Comparison of ENCODE assay signal across 38 cellular contexts in genomic region chr1:14019461-14019860, GRCh38.
"Had no signal": no experiment of that assay in that cellular context is flagged by ENCODE, and none has a peak within 500 bp of the region (broad histone marks: within the 10 kb centered on the region; RNA-seq: fewer than 3 reads in every experiment).

No MANE protein-coding gene starts in this region.

- H3K4me1 Mint-ChIP-seq: activated naive CD4-positive, alpha-beta T cell treated with anti-CD3 and anti-CD28 coated beads, Interleukin-2, amount 10 ng/mL, durations not matched to agents 7 days and 5 days; activated naive CD4-positive, alpha-beta T cell treated with anti-CD3 and anti-CD28 coated beads, Interleukin-2, amount 50 U/mL, for 24 hours; activated naive CD8-positive, alpha-beta T cell treated with anti-CD3 and anti-CD28 coated beads for 36 hours; activated naive CD8-positive, alpha-beta T cell treated with anti-CD3 and anti-CD28 coated beads, Interleukin-2, amount 10 ng/mL, durations not matched to agents 7 days and 5 days; activated naive CD8-positive, alpha-beta T cell treated with anti-CD3 and anti-CD28 coated beads, Interleukin-2, amount 50 U/mL, for 24 hours; activated T-helper 17 cell treated with anti-CD3 and anti-CD28 coated beads, Interleukin-2, amount 50 U/mL, for 72 hours; central memory CD8-positive, alpha-beta T cell had no signal

- H3K27me3 Mint-ChIP-seq: activated naive CD4-positive, alpha-beta T cell treated with anti-CD3 and anti-CD28 coated beads, Interleukin-2, amount 10 ng/mL, durations not matched to agents 7 days and 5 days had no signal

- H3K27ac Mint-ChIP-seq: activated naive CD4-positive, alpha-beta T cell treated with anti-CD3 and anti-CD28 coated beads for 36 hours; activated naive CD4-positive, alpha-beta T cell treated with anti-CD3 and anti-CD28 coated beads, Interleukin-2, amount 10 ng/mL, durations not matched to agents 7 days and 5 days; activated naive CD4-positive, alpha-beta T cell treated with anti-CD3 and anti-CD28 coated beads, Interleukin-2, amount 50 U/mL, for 24 hours; activated naive CD4-positive, alpha-beta T cell treated with anti-CD3 and anti-CD28 coated beads, Interleukin-2, amount 50 U/mL, for 72 hours; activated naive CD8-positive, alpha-beta T cell; activated naive CD8-positive, alpha-beta T cell treated with anti-CD3 and anti-CD28 coated beads for 36 hours; activated naive CD8-positive, alpha-beta T cell treated with anti-CD3 and anti-CD28 coated beads, Interleukin-2, amount 10 ng/mL, durations not matched to agents 7 days and 5 days; activated naive CD8-positive, alpha-beta T cell treated with anti-CD3 and anti-CD28 coated beads, Interleukin-2, amount 50 U/mL, for 24 hours; activated T-cell treated with anti-CD3 and anti-CD28 coated beads, Interleukin-2, amount 50 U/mL, for 24 hours; activated T-cell treated with anti-CD3 and anti-CD28 coated beads, Interleukin-2, amount 50 U/mL, for 72 hours; activated T-helper 1 cell treated with anti-CD3 and anti-CD28 coated beads, Interleukin-12 subunit alpha, Interleukin-12 subunit beta, Interleukin-2, Interleukin-4 antibody, amounts not matched to agents 30 ng/mL and 10 ng/mL and 1 ng/mL, durations not matched to agents 14 hours and 24 hours and 36 hours; activated T-helper 17 cell treated with anti-CD3 and anti-CD28 coated beads, Interleukin-2, amount 50 U/mL, for 72 hours; activated T-helper 2 cell treated with anti-CD3 and anti-CD28 coated beads, Interferon-gamma antibody, Interleukin-2, Interleukin-4, amounts not matched to agents 10 μg/mL and 5 μg/mL and 100 μg/mL, durations not matched to agents 14 hours and 24 hours and 36 hours had no signal

- H3K9me3 Mint-ChIP-seq: activated naive CD4-positive, alpha-beta T cell treated with anti-CD3 and anti-CD28 coated beads for 36 hours; activated naive CD4-positive, alpha-beta T cell treated with anti-CD3 and anti-CD28 coated beads, Interleukin-2, amount 10 ng/mL, durations not matched to agents 7 days and 5 days; activated naive CD4-positive, alpha-beta T cell treated with anti-CD3 and anti-CD28 coated beads, Interleukin-2, amount 50 U/mL, for 24 hours; activated naive CD8-positive, alpha-beta T cell treated with anti-CD3 and anti-CD28 coated beads for 36 hours; activated naive CD8-positive, alpha-beta T cell treated with anti-CD3 and anti-CD28 coated beads, Interleukin-2, amount 10 ng/mL, durations not matched to agents 7 days and 5 days; activated naive CD8-positive, alpha-beta T cell treated with anti-CD3 and anti-CD28 coated beads, Interleukin-2, amount 50 U/mL, for 24 hours; activated T-cell treated with anti-CD3 and anti-CD28 coated beads, Interleukin-2, amount 50 U/mL, for 24 hours; activated T-cell treated with anti-CD3 and anti-CD28 coated beads, Interleukin-2, amount 50 U/mL, for 4 hours; activated T-cell treated with anti-CD3 and anti-CD28 coated beads, Interleukin-2, amount 50 U/mL, for 72 hours; activated T-helper 1 cell treated with anti-CD3 and anti-CD28 coated beads, Interleukin-12 subunit alpha, Interleukin-12 subunit beta, Interleukin-2, Interleukin-4 antibody, amounts not matched to agents 30 ng/mL and 10 ng/mL and 1 ng/mL, durations not matched to agents 14 hours and 24 hours and 36 hours; activated T-helper 2 cell treated with anti-CD3 and anti-CD28 coated beads, Interferon-gamma antibody, Interleukin-2, Interleukin-4, amounts not matched to agents 10 μg/mL and 5 μg/mL and 100 μg/mL, durations not matched to agents 14 hours and 24 hours and 36 hours; central memory CD8-positive, alpha-beta T cell had no signal

- H3K4me3 ChIP-seq: adrenal gland, ascending aorta, body of pancreas, breast epithelium, cardiac muscle cell had no signal

- H3K36me3 ChIP-seq: adrenal gland, ascending aorta, brain microvascular endothelial cell, breast epithelium, cardiac muscle cell had no signal

- H3K27ac ChIP-seq: adrenal gland, ascending aorta, body of pancreas, brain microvascular endothelial cell, breast epithelium, cardiac muscle cell had no signal

- H3K4me1 ChIP-seq: adrenal gland, ascending aorta had no signal

- H3K27me3 ChIP-seq: ascending aorta, body of pancreas, brain microvascular endothelial cell, breast epithelium, cardiac muscle cell had no signal

- DNase-seq: activated effector memory CD4-positive, alpha-beta T cell treated with anti-CD3 and anti-CD28 coated beads, Interleukin-2, amount 50 U/mL, for 16 hours; activated effector memory CD4-positive, alpha-beta T cell treated with Interleukin-2 at 50 U/mL for 16 hours; activated gamma-delta T cell; activated gamma-delta T cell treated with Interleukin-2 at 50 U/mL for 16 hours; activated naive CD4-positive, alpha-beta T cell; activated naive CD4-positive, alpha-beta T cell treated with anti-CD3 and anti-CD28 coated beads for 36 hours; activated naive CD4-positive, alpha-beta T cell treated with anti-CD3 and anti-CD28 coated beads, Interleukin-2, amount 10 ng/mL, durations not matched to agents 7 days and 5 days; activated naive CD4-positive, alpha-beta T cell treated with anti-CD3 and anti-CD28 coated beads, Interleukin-2, amount 50 U/mL, for 16 hours; activated naive CD4-positive, alpha-beta T cell treated with Interleukin-2 at 50 U/mL for 16 hours; activated naive CD8-positive, alpha-beta T cell treated with anti-CD3 and anti-CD28 coated beads for 36 hours; activated naive CD8-positive, alpha-beta T cell treated with anti-CD3 and anti-CD28 coated beads, Interleukin-2, amount 10 ng/mL, durations not matched to agents 7 days and 5 days; activated naive CD8-positive, alpha-beta T cell treated with anti-CD3 and anti-CD28 coated beads, Interleukin-2, amount 50 U/mL, for 24 hours; activated T-cell treated with anti-CD3 and anti-CD28 coated beads, Interleukin-2, amount 50 U/mL, for 1 hour; activated T-cell treated with anti-CD3 and anti-CD28 coated beads, Interleukin-2, amount 50 U/mL, for 24 hours; activated T-cell treated with anti-CD3 and anti-CD28 coated beads, Interleukin-2, amount 50 U/mL, for 4 hours; activated T-cell treated with anti-CD3 and anti-CD28 coated beads, Interleukin-2, amount 50 U/mL, for 48 hours; activated T-cell treated with anti-CD3 and anti-CD28 coated beads, Interleukin-2, amount 50 U/mL, for 72 hours; adrenal gland; amniotic stem cell; amygdala; anterior cingulate cortex; aorta; body of pancreas; brain microvascular endothelial cell; caudate nucleus; central memory CD4-positive, alpha-beta T cell; cerebellar nuclear complex had no signal

- H3K9me3 ChIP-seq: adrenal gland, ascending aorta, body of pancreas, breast epithelium had no signal

- H3K4me3 Mint-ChIP-seq: activated naive CD4-positive, alpha-beta T cell treated with anti-CD3 and anti-CD28 coated beads for 36 hours; activated naive CD4-positive, alpha-beta T cell treated with anti-CD3 and anti-CD28 coated beads, Interleukin-2, amount 10 ng/mL, durations not matched to agents 7 days and 5 days; activated naive CD4-positive, alpha-beta T cell treated with anti-CD3 and anti-CD28 coated beads, Interleukin-2, amount 50 U/mL, for 24 hours; activated naive CD8-positive, alpha-beta T cell; activated naive CD8-positive, alpha-beta T cell treated with anti-CD3 and anti-CD28 coated beads for 36 hours; activated naive CD8-positive, alpha-beta T cell treated with anti-CD3 and anti-CD28 coated beads, Interleukin-2, amount 10 ng/mL, durations not matched to agents 7 days and 5 days; activated naive CD8-positive, alpha-beta T cell treated with anti-CD3 and anti-CD28 coated beads, Interleukin-2, amount 50 U/mL, for 24 hours; activated T-cell treated with anti-CD3 and anti-CD28 coated beads, Interleukin-2, amount 50 U/mL, for 24 hours; activated T-cell treated with anti-CD3 and anti-CD28 coated beads, Interleukin-2, amount 50 U/mL, for 4 hours; activated T-cell treated with anti-CD3 and anti-CD28 coated beads, Interleukin-2, amount 50 U/mL, for 72 hours; activated T-helper 1 cell treated with anti-CD3 and anti-CD28 coated beads, Interleukin-12 subunit alpha, Interleukin-12 subunit beta, Interleukin-2, Interleukin-4 antibody, amounts not matched to agents 30 ng/mL and 10 ng/mL and 1 ng/mL, durations not matched to agents 14 hours and 24 hours and 36 hours; activated T-helper 17 cell treated with anti-CD3 and anti-CD28 coated beads, Interleukin-2, amount 50 U/mL, for 72 hours; brain; central memory CD8-positive, alpha-beta T cell had no signal

- H3K36me3 Mint-ChIP-seq: activated naive CD4-positive, alpha-beta T cell treated with anti-CD3 and anti-CD28 coated beads, Interleukin-2, amount 10 ng/mL, durations not matched to agents 7 days and 5 days; activated naive CD4-positive, alpha-beta T cell treated with anti-CD3 and anti-CD28 coated beads, Interleukin-2, amount 50 U/mL, for 24 hours; activated naive CD4-positive, alpha-beta T cell treated with anti-CD3 and anti-CD28 coated beads, Interleukin-2, amount 50 U/mL, for 72 hours; activated naive CD8-positive, alpha-beta T cell; activated naive CD8-positive, alpha-beta T cell treated with anti-CD3 and anti-CD28 coated beads for 36 hours; activated naive CD8-positive, alpha-beta T cell treated with anti-CD3 and anti-CD28 coated beads, Interleukin-2, amount 10 ng/mL, durations not matched to agents 7 days and 5 days; brain had no signal
